8 cellular contexts compared by ENCODE assay signal in the genomic region with DNA sequence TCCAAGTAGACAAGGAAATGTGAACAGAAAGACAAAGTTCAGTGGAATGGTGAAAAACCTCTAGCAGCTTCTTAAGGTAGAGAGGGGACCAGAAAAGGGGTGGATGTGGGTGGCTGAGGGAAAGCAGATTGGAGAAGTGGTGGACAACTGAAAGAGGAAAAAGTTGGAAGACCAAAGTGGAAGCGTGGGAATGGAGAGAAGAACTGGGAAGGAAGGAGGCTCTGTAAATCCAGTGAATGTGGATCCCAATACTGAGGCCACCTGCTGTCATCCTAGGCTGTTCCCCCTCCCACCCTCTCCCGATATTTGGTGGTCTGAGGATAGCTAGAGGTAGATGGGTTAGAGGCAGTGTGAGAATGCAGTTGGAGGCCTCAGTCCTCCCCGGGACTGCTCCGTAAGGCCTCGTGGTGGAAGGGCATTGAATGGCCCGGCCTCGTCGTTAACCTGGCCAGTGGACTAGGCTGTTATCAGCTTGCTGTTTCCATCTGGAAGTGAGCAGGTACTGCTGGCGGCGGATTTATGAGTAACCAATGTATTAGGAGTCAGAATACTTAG. TPM values are rescaled to one million over a fixed set of nuclear protein-coding genes. Genes with fewer than 3 reads are reported as not detected.
A peak's percentile ranks its signal among the peaks of the same experiment; 100 is the strongest.
DNase-seq lines count a peak whose midpoint lies in the region; ATAC-seq, FAIRE-seq and TF ChIP-seq lines count a peak whose summit lies in the region.

No MANE protein-coding gene starts in this region.

- TF ChIP-seq CTCF in MCF 10A (IDR thresholded peaks at IDR 0.05; ENCODE audit: unreplicated experiment) (no peak), HepG2 (CRISPR knock-in tag; IDR thresholded peaks at IDR 0.05) (no peak), thyroid gland (IDR thresholded peaks at IDR 0.05) (no peak), GM10266 (IDR thresholded peaks at IDR 0.05; ENCODE audit: control insufficient read depth, insufficient read depth, low read depth, missing control alignments) (no peak)

- H3K27me3 ChIP-seq in HepG2 (ENCODE audit: control insufficient read depth in 1 of 2, insufficient read depth in 2 of 2, low read length in 2 of 2) (no peaks in the 10 kb centered on the region; a peak in 1 of 5 replicates), thyroid gland (no peaks in the 10 kb centered on the region)

- FAIRE-seq in HepG2 (lab: Jason Lieb, UNC), result peak; percentile 32

- TF ChIP-seq POLR2A in HepG2 (IDR thresholded peaks at IDR 0.05; ENCODE audit: insufficient read depth in 1 of 2, low read depth in 2 of 2, low read length in 2 of 2) (peak in 1 of 2 experiments; percentile 56; a peak in 2 of 4 replicates), thyroid gland (IDR thresholded peaks at IDR 0.05) (no peak)

- WGBS in HepG2 (ENCODE audit: low lambda C conversion rate), result 0% methylated on average over 10 of the region's 10 CpGs
- 57 to 64% methylated on average over 10 of the region's 10 CpGs for WGBS in thyroid gland, 2 donors

- H4K20me1 ChIP-seq in HepG2 (ENCODE audit: insufficient read depth, low read length), result no peaks in the 10 kb centered on the region

- H3K4me3 ChIP-seq in HepG2 (replicated peaks in 1 of 3; ENCODE audit: insufficient read depth in 1 of 3, low read depth in 2 of 3, low read length in 3 of 3), result peak overlapping the region; percentile 71 to 79 (median 73)
- peak overlapping the region in 2 of 3 donors; percentile 38 to 79 for H3K4me3 ChIP-seq in thyroid gland (replicated peaks in 1 of 3)

- peak overlapping the region; percentile 85 for H3K27ac Mint-ChIP-seq in MCF 10A (ENCODE audit: low read depth, unreplicated experiment)

- CTCF ChIA-PET in MCF 10A (lab: Yijun Ruan, JAX) (interaction anchor here (0.6 to 1.6 kb wide), 4 partner anchors 8 to 633 kb away, joined by 3 to 7 read pairs (median 4); no protein-coding TSS in a partner anchor), HepG2 (lab: Yijun Ruan, JAX; ENCODE audit: low intra/inter-chr PET ratio, low total read pairs) (no interaction called here)

- no peaks in the 10 kb centered on the region for H3K9me3 Mint-ChIP-seq in MCF 10A (ENCODE audit: unreplicated experiment)

- BruUV-seq in MCF 10A (replicated peaks; lab: Mats Ljungman, UMichigan), result no TSS peak
- TSS peak; percentile 88 for BruUV-seq in HepG2 (replicated peaks; lab: Mats Ljungman, UMichigan)

- H3K36me3 Mint-ChIP-seq in MCF 10A (ENCODE audit: insufficient read depth, unreplicated experiment), result no peaks in the 10 kb centered on the region

- H3K27ac ChIP-seq in HepG2 (ENCODE audit: extremely low read length, insufficient read depth, low read length) (peak overlapping the region; percentile 44), thyroid gland (peak overlapping the region; percentile 94 to 99 (median 97))

- TF ChIP-seq RAD21 in HepG2 (CRISPR knock-in tag; IDR thresholded peaks at IDR 0.05), result no peak

- H3K27me3 Mint-ChIP-seq in MCF 10A (ENCODE audit: insufficient read depth, unreplicated experiment), result no peaks in the 10 kb centered on the region

- H3K9me3 ChIP-seq in HepG2 (ENCODE audit: low read length) (no peaks in the 10 kb centered on the region), thyroid gland (no peaks in the 10 kb centered on the region)

- H3K4me1 ChIP-seq in HepG2 (ENCODE audit: insufficient read depth, low read length), result peaks cover 16% of the 10 kb centered on the region
- peaks cover 13 to 20% of the 10 kb centered on the region in 2 donors for H3K4me1 ChIP-seq in thyroid gland

- H3K4me2 ChIP-seq in HepG2 (ENCODE audit: low read depth, low read length), result peak overlapping the region; percentile 99

- intact Hi-C loops in MCF 10A (cut with micrococcal nuclease), result loop anchor here (1.0 to 5.0 kb wide), 3 partner anchors 21 to 171 kb away; a partner anchor contains a TSS
- intact Hi-C loops in HepG2 (cut with micrococcal nuclease; ENCODE audit: unreplicated experiment), result loop anchor here (2.0 kb wide), 1 partner anchor 46 kb away; a partner anchor contains a TSS
- intact Hi-C loops in thyroid gland (cut with DNase I), result no loop called here

- H3K36me3 ChIP-seq in HepG2 (replicated peaks in 1 of 2; ENCODE audit: control insufficient read depth in 1 of 2, insufficient read depth in 2 of 2, low read length in 2 of 2) (no peaks in the 10 kb centered on the region), thyroid gland (no peaks in the 10 kb centered on the region)

- H3K79me2 ChIP-seq in HepG2 (ENCODE audit: insufficient read depth, low read length), result no peaks in the 10 kb centered on the region

- no peak for TF ChIP-seq EP300 in HepG2 (IDR thresholded peaks at IDR 0.05; ENCODE audit: low read depth in 2 of 2, low read length in 2 of 2)
- TF ChIP-seq EP300 in HepG2 (CRISPR knock-in tag; IDR thresholded peaks at IDR 0.05; ENCODE audit: borderline replicate concordance), result no peak

- peak; percentile 80 for ATAC-seq in HepG2
- ATAC-seq in GM19452 (IDR thresholded peaks at IDR 0.05; ENCODE audit: unreplicated experiment), result no peak
- ATAC-seq in GM21447 (IDR thresholded peaks at IDR 0.05; ENCODE audit: unreplicated experiment), result no peak

- H3K9ac ChIP-seq in HepG2 (ENCODE audit: insufficient read depth, low read depth, low read length), result peak overlapping the region; percentile 65

- peak overlapping the region; percentile 68 for H2AFZ ChIP-seq in HepG2 (ENCODE audit: low read length)

- H3K4me1 Mint-ChIP-seq in MCF 10A (ENCODE audit: insufficient read depth, unreplicated experiment), result peaks cover 6% of the 10 kb centered on the region

- DNase-seq in DMS53 (lab: John Stamatoyannopoulos, UW) (peak; percentile 79), NCI-H146 (lab: John Stamatoyannopoulos, UW) (peak; percentile 43), MCF 10A (ENCODE audit: unreplicated experiment) (no peak), HepG2 (ENCODE audit: low spot score) (peak; percentile 41), thyroid gland (no peak), GM10266 (ENCODE audit: extremely low spot score) (no peak)

- POLR2A ChIA-PET in MCF 10A (lab: Yijun Ruan, JAX) (interaction anchor here (0.6 to 3.3 kb wide), 15 partner anchors 10 to 392 kb away, joined by 3 to 38 read pairs (median 4); a partner anchor contains a TSS), HepG2 (lab: Yijun Ruan, JAX) (interaction anchor here (0.8 to 2.6 kb wide), 12 partner anchors 10 to 135 kb away, joined by 3 to 43 read pairs (median 5); a partner anchor contains a TSS)

- in situ Hi-C loops in HepG2 (cut with HindIII; ENCODE audit: extremely low pct_ligation_motif_present, low pct_unique_long_range_greater_than_20kb), result no loop called here

- H3K4me3 Mint-ChIP-seq in MCF 10A (ENCODE audit: unreplicated experiment), result peak overlapping the region; percentile 74

RNA-seq across cellular contexts. Expression of a gene that starts 0.8 kb away (rescaled TPM):
- total RNA-seq in MCF 10A (2022) (3.0 and 3.8 TPM in 2 replicates), HepG2 (2016; rRNA removed; fragmentation: Illumina TruSeq; extraction: Trizol) (0.41 and 0.51 TPM in 2 replicates), thyroid gland (10 to 100 TPM; 13.8 to 16.6 (median 14.5) TPM)
- 0.10 TPM in 1 of 2 replicates, not detected in the other for total RNA-seq in HepG2 (2016; cell fraction: cytosol; rRNA removed; fragmentation: Illumina TruSeq; extraction: Trizol; ENCODE audit: low read depth)
- total RNA-seq in HepG2 (2016; cell fraction: insoluble cytoplasmic fraction; rRNA removed; fragmentation: Illumina TruSeq; extraction: Trizol), result 0.63 TPM in 1 of 2 replicates, not detected in the other
- 0.45 and 0.59 TPM in 2 replicates for total RNA-seq in HepG2 (2016; cell fraction: membrane; rRNA removed; fragmentation: Illumina TruSeq; extraction: Trizol)
- 0.34 and 0.47 TPM in 2 replicates for total RNA-seq in HepG2 (2016; cell fraction: nucleus; rRNA removed; fragmentation: Illumina TruSeq; extraction: Trizol)
- 0.48 and 1.4 TPM in 2 replicates for polyA plus RNA-seq in HepG2 (2011; rRNA removed)
- polyA plus RNA-seq in HepG2 (2011; cell fraction: cytosol; rRNA removed), result 0.23 and 0.44 TPM in 2 replicates
- polyA plus RNA-seq in HepG2 (2011; cell fraction: nucleus; rRNA removed), result 1.5 and 1.8 TPM in 2 replicates
- polyA plus RNA-seq in HepG2 (2012), result 0.42 and 0.75 TPM in 2 replicates
- polyA plus RNA-seq in HepG2 (2016; cell fraction: cytosol; fragmentation: Illumina TruSeq; extraction: Trizol; ENCODE audit: low read depth), result 0.07 and 0.41 TPM in 2 replicates
- polyA plus RNA-seq in HepG2 (2016; cell fraction: insoluble cytoplasmic fraction; fragmentation: Illumina TruSeq; extraction: Trizol; ENCODE audit: low read depth), result 0.44 and 0.77 TPM in 2 replicates
- 0.98 and 1.3 TPM in 2 replicates for polyA plus RNA-seq in HepG2 (2016; cell fraction: membrane; fragmentation: Illumina TruSeq; extraction: Trizol; ENCODE audit: low read depth)
- 0.45 and 1.2 TPM in 2 replicates for polyA plus RNA-seq in HepG2 (2016; cell fraction: nucleus; fragmentation: Illumina TruSeq; extraction: Trizol; ENCODE audit: insufficient read depth, low read depth)
- polyA minus RNA-seq in HepG2 (2011; rRNA and poly(A)+ RNA removed; ENCODE audit: low replicate concordance), result 0.22 and 7.6 TPM in 2 replicates
- not detected in 2 replicates for polyA minus RNA-seq in HepG2 (2011; cell fraction: cytosol; rRNA and poly(A)+ RNA removed)
- polyA minus RNA-seq in HepG2 (2011; cell fraction: nucleus; rRNA and poly(A)+ RNA removed), result 0.52 and 1.5 TPM in 2 replicates

RNA-seq across cellular contexts. Expression of a gene that starts 19.9 kb away (rescaled TPM):
- total RNA-seq in MCF 10A (2022) (74.2 and 93.2 TPM in 2 replicates), HepG2 (2016; rRNA removed; fragmentation: Illumina TruSeq; extraction: Trizol) (64.5 and 84.2 TPM in 2 replicates), thyroid gland (100 to 1,000 TPM; 238 to 452 (median 323) TPM)
- 15.2 and 15.6 TPM in 2 replicates for total RNA-seq in HepG2 (2016; cell fraction: cytosol; rRNA removed; fragmentation: Illumina TruSeq; extraction: Trizol; ENCODE audit: low read depth)
- 65.9 and 90.3 TPM in 2 replicates for total RNA-seq in HepG2 (2016; cell fraction: insoluble cytoplasmic fraction; rRNA removed; fragmentation: Illumina TruSeq; extraction: Trizol)
- total RNA-seq in HepG2 (2016; cell fraction: membrane; rRNA removed; fragmentation: Illumina TruSeq; extraction: Trizol), result 34.3 and 38.1 TPM in 2 replicates
- total RNA-seq in HepG2 (2016; cell fraction: nucleus; rRNA removed; fragmentation: Illumina TruSeq; extraction: Trizol), result 34.2 and 36.6 TPM in 2 replicates
- 222 and 258 TPM in 2 replicates for polyA plus RNA-seq in HepG2 (2011; rRNA removed)
- polyA plus RNA-seq in HepG2 (2011; cell fraction: cytosol; rRNA removed), result 182 and 210 TPM in 2 replicates
- polyA plus RNA-seq in HepG2 (2011; cell fraction: nucleus; rRNA removed), result 87.4 and 88.0 TPM in 2 replicates
- 76.2 and 108 TPM in 2 replicates for polyA plus RNA-seq in HepG2 (2012)
- 19.8 and 24.2 TPM in 2 replicates for polyA plus RNA-seq in HepG2 (2016; cell fraction: cytosol; fragmentation: Illumina TruSeq; extraction: Trizol; ENCODE audit: low read depth)
- polyA plus RNA-seq in HepG2 (2016; cell fraction: insoluble cytoplasmic fraction; fragmentation: Illumina TruSeq; extraction: Trizol; ENCODE audit: low read depth), result 145 and 157 TPM in 2 replicates
- 33.9 and 34.4 TPM in 2 replicates for polyA plus RNA-seq in HepG2 (2016; cell fraction: membrane; fragmentation: Illumina TruSeq; extraction: Trizol; ENCODE audit: low read depth)
- polyA plus RNA-seq in HepG2 (2016; cell fraction: nucleus; fragmentation: Illumina TruSeq; extraction: Trizol; ENCODE audit: insufficient read depth, low read depth), result 65.7 and 66.4 TPM in 2 replicates
- 262 and 758 TPM in 2 replicates for polyA minus RNA-seq in HepG2 (2011; rRNA and poly(A)+ RNA removed; ENCODE audit: low replicate concordance)
- 51.4 and 56.4 TPM in 2 replicates for polyA minus RNA-seq in HepG2 (2011; cell fraction: cytosol; rRNA and poly(A)+ RNA removed)
- polyA minus RNA-seq in HepG2 (2011; cell fraction: nucleus; rRNA and poly(A)+ RNA removed), result 56.5 and 81.8 TPM in 2 replicates

RNA-seq across cellular contexts. Expression of a gene that starts 45.7 kb away (rescaled TPM):
- total RNA-seq in MCF 10A (2022), result 31.5 and 34.9 TPM in 2 replicates
- 10.0 and 17.4 TPM in 2 replicates for total RNA-seq in HepG2 (2016; rRNA removed; fragmentation: Illumina TruSeq; extraction: Trizol)
- 3.0 and 4.3 TPM in 2 replicates for total RNA-seq in HepG2 (2016; cell fraction: cytosol; rRNA removed; fragmentation: Illumina TruSeq; extraction: Trizol; ENCODE audit: low read depth)
- 9.8 and 15.5 TPM in 2 replicates for total RNA-seq in HepG2 (2016; cell fraction: insoluble cytoplasmic fraction; rRNA removed; fragmentation: Illumina TruSeq; extraction: Trizol)
- 5.3 and 5.4 TPM in 2 replicates for total RNA-seq in HepG2 (2016; cell fraction: membrane; rRNA removed; fragmentation: Illumina TruSeq; extraction: Trizol)
- total RNA-seq in HepG2 (2016; cell fraction: nucleus; rRNA removed; fragmentation: Illumina TruSeq; extraction: Trizol), result 8.8 and 11.1 TPM in 2 replicates
- 5.7 and 7.6 TPM in 2 replicates for polyA plus RNA-seq in HepG2 (2011; rRNA removed)
- polyA plus RNA-seq in HepG2 (2011; cell fraction: cytosol; rRNA removed), result 3.4 and 5.0 TPM in 2 replicates
- 3.2 and 4.1 TPM in 2 replicates for polyA plus RNA-seq in HepG2 (2011; cell fraction: nucleus; rRNA removed)
- 9.7 and 12.0 TPM in 2 replicates for polyA plus RNA-seq in HepG2 (2012)
- 1.1 and 1.2 TPM in 2 replicates for polyA plus RNA-seq in HepG2 (2016; cell fraction: cytosol; fragmentation: Illumina TruSeq; extraction: Trizol; ENCODE audit: low read depth)
- 27.1 and 28.3 TPM in 2 replicates for polyA plus RNA-seq in HepG2 (2016; cell fraction: insoluble cytoplasmic fraction; fragmentation: Illumina TruSeq; extraction: Trizol; ENCODE audit: low read depth)
- polyA plus RNA-seq in HepG2 (2016; cell fraction: membrane; fragmentation: Illumina TruSeq; extraction: Trizol; ENCODE audit: low read depth), result 5.2 and 5.6 TPM in 2 replicates
- 17.1 and 17.2 TPM in 2 replicates for polyA plus RNA-seq in HepG2 (2016; cell fraction: nucleus; fragmentation: Illumina TruSeq; extraction: Trizol; ENCODE audit: insufficient read depth, low read depth)
- 3.8 and 10.5 TPM in 2 replicates for polyA minus RNA-seq in HepG2 (2011; rRNA and poly(A)+ RNA removed; ENCODE audit: low replicate concordance)
- polyA minus RNA-seq in HepG2 (2011; cell fraction: cytosol; rRNA and poly(A)+ RNA removed), result 4.2 and 4.7 TPM in 2 replicates
- polyA minus RNA-seq in HepG2 (2011; cell fraction: nucleus; rRNA and poly(A)+ RNA removed), result 7.3 and 8.1 TPM in 2 replicates
- total RNA-seq in thyroid gland, result 10 to 100 TPM; 14.9 to 22.6 (median 21.3) TPM

RNA-seq across cellular contexts. Expression of a gene that starts 51.5 kb away (rescaled TPM):
- total RNA-seq in MCF 10A (2022) (17.4 and 19.0 TPM in 2 replicates), HepG2 (2016; rRNA removed; fragmentation: Illumina TruSeq; extraction: Trizol) (9.2 and 9.4 TPM in 2 replicates), thyroid gland (10 to 100 TPM in 1 of 4 donors, 1 to 10 TPM in 3; 3.0 to 10.5 (median 4.8) TPM)
- 8.8 and 9.7 TPM in 2 replicates for total RNA-seq in HepG2 (2016; cell fraction: cytosol; rRNA removed; fragmentation: Illumina TruSeq; extraction: Trizol; ENCODE audit: low read depth)
- 9.1 and 13.6 TPM in 2 replicates for total RNA-seq in HepG2 (2016; cell fraction: insoluble cytoplasmic fraction; rRNA removed; fragmentation: Illumina TruSeq; extraction: Trizol)
- 14.6 and 18.5 TPM in 2 replicates for total RNA-seq in HepG2 (2016; cell fraction: membrane; rRNA removed; fragmentation: Illumina TruSeq; extraction: Trizol)
- total RNA-seq in HepG2 (2016; cell fraction: nucleus; rRNA removed; fragmentation: Illumina TruSeq; extraction: Trizol), result 7.2 and 9.3 TPM in 2 replicates
- polyA plus RNA-seq in HepG2 (2011; rRNA removed), result 9.0 and 9.2 TPM in 2 replicates
- polyA plus RNA-seq in HepG2 (2011; cell fraction: cytosol; rRNA removed), result 6.6 and 9.5 TPM in 2 replicates
- polyA plus RNA-seq in HepG2 (2011; cell fraction: nucleus; rRNA removed), result 2.7 and 5.8 TPM in 2 replicates
- 4.8 and 5.7 TPM in 2 replicates for polyA plus RNA-seq in HepG2 (2012)
- 18.2 and 25.0 TPM in 2 replicates for polyA plus RNA-seq in HepG2 (2016; cell fraction: cytosol; fragmentation: Illumina TruSeq; extraction: Trizol; ENCODE audit: low read depth)
- 16.4 and 20.9 TPM in 2 replicates for polyA plus RNA-seq in HepG2 (2016; cell fraction: insoluble cytoplasmic fraction; fragmentation: Illumina TruSeq; extraction: Trizol; ENCODE audit: low read depth)
- 27.7 and 33.2 TPM in 2 replicates for polyA plus RNA-seq in HepG2 (2016; cell fraction: membrane; fragmentation: Illumina TruSeq; extraction: Trizol; ENCODE audit: low read depth)
- 13.7 and 15.1 TPM in 2 replicates for polyA plus RNA-seq in HepG2 (2016; cell fraction: nucleus; fragmentation: Illumina TruSeq; extraction: Trizol; ENCODE audit: insufficient read depth, low read depth)
- 6.2 and 13.0 TPM in 2 replicates for polyA minus RNA-seq in HepG2 (2011; rRNA and poly(A)+ RNA removed; ENCODE audit: low replicate concordance)
- 1.6 and 1.8 TPM in 2 replicates for polyA minus RNA-seq in HepG2 (2011; cell fraction: cytosol; rRNA and poly(A)+ RNA removed)
- polyA minus RNA-seq in HepG2 (2011; cell fraction: nucleus; rRNA and poly(A)+ RNA removed), result 3.0 and 3.2 TPM in 2 replicates

Comparison
In these comparisons a context has a peak if more than half of its experiments do, and no peak if none do; other contexts are left out.
1. DNase-seq: peak in DMS53 (single experiment), NCI-H146 (single experiment) and HepG2 (single experiment); none in MCF 10A (single experiment), thyroid gland (0 of 2) and GM10266 (single experiment).